ENCODE assay signal across 8 cellular contexts in genomic region chr4:105145059-105145912, GRCh38. TPM values are rescaled to one million over a fixed set of nuclear protein-coding genes. Genes with fewer than 3 reads are reported as not detected.
DNase-seq lines count a peak whose midpoint lies in the region; ATAC-seq and TF ChIP-seq lines count a peak whose summit lies in the region.

No MANE protein-coding gene starts in this region.

- no peaks in the 10 kb centered on the region for H3K27me3 Mint-ChIP-seq in CD8-positive, alpha-beta T cell (ENCODE audit: low read depth)
- H3K27me3 Mint-ChIP-seq in osteocyte (ENCODE audit: unreplicated experiment): no peaks in the 10 kb centered on the region

- peak overlapping the region; percentile 98 for H3K4me3 Mint-ChIP-seq in CD8-positive, alpha-beta T cell
- peak overlapping the region; percentile 77 for H3K4me3 Mint-ChIP-seq in osteocyte (ENCODE audit: unreplicated experiment)

- H3K9me3 ChIP-seq in CD8-positive, alpha-beta T cell (ENCODE audit: low read length): no peaks in the 10 kb centered on the region
- H3K9me3 ChIP-seq in RWPE2 (ENCODE audit: severe bottlenecking): no peaks in the 10 kb centered on the region

- ATAC-seq in CD8-positive, alpha-beta T cell: peak; percentile 34
- ATAC-seq in GM21737 (IDR thresholded peaks at IDR 0.05; ENCODE audit: unreplicated experiment) (peak; percentile 2), RWPE2 (ENCODE audit: low read depth) (no peak), GM18870 (IDR thresholded peaks at IDR 0.05; ENCODE audit: unreplicated experiment) (no peak)

- CTCF ChIA-PET in CD8-positive, alpha-beta T cell (lab: Charles Lee): interaction anchor here (1.5 to 2.3 kb wide), 2 partner anchors 326 to 329 kb away, joined by 3 to 9 read pairs; partner anchors contain the start of gene PPA2

- peaks cover 15% of the 10 kb centered on the region for H3K4me1 ChIP-seq in CD8-positive, alpha-beta T cell (ENCODE audit: insufficient read depth, low read length)
- peaks cover 31% of the 10 kb centered on the region for H3K4me1 ChIP-seq in RWPE2 (ENCODE audit: insufficient read depth, poor library complexity, severe bottlenecking)

- no peak for TF ChIP-seq CTCF in CD8-positive, alpha-beta T cell (IDR thresholded peaks at IDR 0.05)
- no peak for TF ChIP-seq CTCF in RWPE2 (IDR thresholded peaks at IDR 0.05; ENCODE audit: poor library complexity, severe bottlenecking)
- no peak for TF ChIP-seq CTCF in epithelial cell of proximal tubule (conservative IDR thresholded peaks at IDR 0.05; ENCODE audit: low read depth, low read length)
- TF ChIP-seq CTCF in osteocyte (IDR thresholded peaks at IDR 0.05): no peak

- H3K36me3 ChIP-seq in CD8-positive, alpha-beta T cell (ENCODE audit: insufficient read depth, low read length): no peaks in the 10 kb centered on the region
- no peaks in the 10 kb centered on the region for H3K36me3 ChIP-seq in RWPE2 (ENCODE audit: low read depth)

- H3K36me3 Mint-ChIP-seq in CD8-positive, alpha-beta T cell: peaks cover 18% of the 10 kb centered on the region
- no peaks in the 10 kb centered on the region for H3K36me3 Mint-ChIP-seq in osteocyte (ENCODE audit: unreplicated experiment)

- DNase-seq in CD8-positive, alpha-beta T cell: no peak
- DNase-seq in RWPE2 (ENCODE audit: low spot score) (no peak), epithelial cell of proximal tubule (ENCODE audit: low read depth) (no peak), osteocyte (ENCODE audit: extremely low spot score, unreplicated experiment) (no peak), NCI-H510A (lab: John Stamatoyannopoulos, UW) (no peak), EL (no peak)

- H3K4me1 Mint-ChIP-seq in CD8-positive, alpha-beta T cell (ENCODE audit: low read depth): peaks cover 35% of the 10 kb centered on the region
- peaks cover 31% of the 10 kb centered on the region for H3K4me1 Mint-ChIP-seq in osteocyte (ENCODE audit: unreplicated experiment)

- no peaks in the 10 kb centered on the region for H3K27me3 ChIP-seq in CD8-positive, alpha-beta T cell (ENCODE audit: insufficient read depth, low read length)
- no peaks in the 10 kb centered on the region for H3K27me3 ChIP-seq in RWPE2 (ENCODE audit: insufficient read depth, poor library complexity, severe bottlenecking)

- POLR2A ChIA-PET in CD8-positive, alpha-beta T cell (lab: Charles Lee): interaction anchor here (1.3 kb wide), 1 partner anchor 328 kb away, joined by 5 read pairs; the partner anchor contains the start of gene PPA2

- H3K4me3 ChIP-seq in CD8-positive, alpha-beta T cell (ENCODE audit: low read depth, low read length): peak overlapping the region; percentile 100
- H3K4me3 ChIP-seq in RWPE2 (ENCODE audit: severe bottlenecking) (peak overlapping the region; percentile 91), epithelial cell of proximal tubule (ENCODE audit: low read depth, low read length) (peak overlapping the region; percentile 77)

- peak overlapping the region; percentile 84 for H3K27ac Mint-ChIP-seq in CD8-positive, alpha-beta T cell
- H3K27ac Mint-ChIP-seq in osteocyte (ENCODE audit: unreplicated experiment): peak overlapping the region; percentile 59

- peak overlapping the region; percentile 98 for H3K27ac ChIP-seq in CD8-positive, alpha-beta T cell (ENCODE audit: low read depth, low read length)
- peak overlapping the region; percentile 63 for H3K27ac ChIP-seq in RWPE2 (ENCODE audit: poor library complexity, severe bottlenecking)

- intact Hi-C loops in CD8-positive, alpha-beta T cell (cut with DNase I, micrococcal nuclease): loop anchor here (5.0 kb wide), 3 partner anchors 208 to 1172 kb away; partner anchors contain the start of genes AIMP1 (in 1 of the 2) and TBCK (in 1 of the 2)

- H3K9me3 Mint-ChIP-seq in CD8-positive, alpha-beta T cell: no peaks in the 10 kb centered on the region
- H3K9me3 Mint-ChIP-seq in osteocyte (ENCODE audit: unreplicated experiment): no peaks in the 10 kb centered on the region

RNA-seq across cellular contexts. Expression of gene TET2, which starts 1.4 kb away (rescaled TPM):
- total RNA-seq in CD8-positive, alpha-beta T cell: 10 to 100 TPM; 49.8 to 53.9 TPM
- 5.0 and 5.9 TPM in 2 replicates for total RNA-seq in epithelial cell of proximal tubule
- total RNA-seq in osteocyte: 23.7 and 24.3 TPM in 2 replicates

Comparison
In these comparisons a context has a peak if more than half of its experiments do, and no peak if none do; other contexts are left out.
1. ATAC-seq: peak in CD8-positive, alpha-beta T cell (single experiment) and GM21737 (single experiment); none in RWPE2 (single experiment) and GM18870 (single experiment).
2. Peak in every context shown above with its lines, with median percentiles within 50 percentile points of each other: H3K4me3 ChIP-seq.